In genomic region chr12:122956028-122956427, GRCh38 we compare ENCODE assay signal across 33 cellular contexts.
"Had no signal": no experiment of that assay in that cellular context is flagged by ENCODE, and none has a peak within 500 bp of the region (broad histone marks: within the 10 kb centered on the region; RNA-seq: fewer than 3 reads in every experiment).

No MANE protein-coding gene starts in this region.

- DNase-seq: activated CD4-positive, alpha-beta T cell treated with anti-CD3 and anti-CD28 coated beads for 1 hour; activated CD4-positive, alpha-beta T cell treated with anti-CD3 and anti-CD28 coated beads for 48 hours; activated CD4-positive, alpha-beta T cell treated with anti-CD3 and anti-CD28 coated beads, Interleukin-2, amount 50 U/mL, for 4 hours; activated CD4-positive, CD25-positive, alpha-beta regulatory T cell; activated CD8-positive, alpha-beta T cell treated with anti-CD3 and anti-CD28 coated beads for 36 hours; activated gamma-delta T cell; activated naive CD4-positive, alpha-beta T cell treated with Interleukin-2 at 50 U/mL for 16 hours; activated naive CD8-positive, alpha-beta T cell treated with anti-CD3 and anti-CD28 coated beads, Interleukin-2, amount 10 ng/mL, durations not matched to agents 7 days and 5 days; activated T-cell treated with anti-CD3 and anti-CD28 coated beads, Interleukin-2, amount 50 U/mL, for 1 hour; activated T-cell treated with anti-CD3 and anti-CD28 coated beads, Interleukin-2, amount 50 U/mL, for 72 hours; amygdala; MM.1S; MV-4-11; NCI-H1092; NCI-H1436 treated with DMSO at 0.1 percent for 48 hours; NCI-H1694 treated with DMSO at 0.1 percent for 48 hours; NCI-H2029; NCI-H345; NCI-H524 treated with DMSO at 0.1 percent for 48 hours; OCI-M1; SHP77 treated with DMSO at 0.1 percent for 48 hours; SW 1271; T-helper 1 cell; T-helper 2 cell; T-helper 9 cell had no signal

- H3K36me3 ChIP-seq: cardiac muscle cell had no signal

- H3K27me3 ChIP-seq: ascending aorta, cardiac muscle cell, SJSA1 had no signal

- H3K27me3 Mint-ChIP-seq: activated CD8-positive, alpha-beta T cell treated with anti-CD3 and anti-CD28 coated beads for 36 hours; activated naive CD4-positive, alpha-beta T cell treated with anti-CD3 and anti-CD28 coated beads, Interleukin-2, amount 50 U/mL, for 24 hours; activated naive CD8-positive, alpha-beta T cell treated with anti-CD3 and anti-CD28 coated beads, Interleukin-2, amount 10 ng/mL, durations not matched to agents 7 days and 5 days; activated T-helper 17 cell treated with anti-CD3 and anti-CD28 coated beads, Interleukin-2, amount 50 U/mL, for 72 hours; central memory CD8-positive, alpha-beta T cell had no signal

- H3K4me3 Mint-ChIP-seq: activated CD8-positive, alpha-beta T cell treated with anti-CD3 and anti-CD28 coated beads for 36 hours; activated naive CD4-positive, alpha-beta T cell treated with anti-CD3 and anti-CD28 coated beads, Interleukin-2, amount 50 U/mL, for 24 hours; activated naive CD8-positive, alpha-beta T cell treated with anti-CD3 and anti-CD28 coated beads, Interleukin-2, amount 10 ng/mL, durations not matched to agents 7 days and 5 days; activated T-cell treated with anti-CD3 and anti-CD28 coated beads, Interleukin-2, amount 50 U/mL, for 72 hours; activated T-helper 17 cell treated with anti-CD3 and anti-CD28 coated beads, Interleukin-2, amount 50 U/mL, for 72 hours; central memory CD8-positive, alpha-beta T cell had no signal

- H3K9me3 ChIP-seq: ascending aorta, SJSA1 had no signal

- H3K4me1 ChIP-seq: ascending aorta had no signal

- H3K4me3 ChIP-seq: ascending aorta, cardiac muscle cell, SJSA1 had no signal

- ATAC-seq: activated CD8-positive, alpha-beta T cell treated with anti-CD3 and anti-CD28 coated beads for 36 hours; activated T-cell treated with anti-CD3 and anti-CD28 coated beads, Interleukin-2, amount 50 U/mL, for 72 hours; activated T-helper 17 cell treated with anti-CD3 and anti-CD28 coated beads, Interleukin-2, amount 50 U/mL, for 72 hours; Panc1 had no signal

- H3K27ac ChIP-seq: ascending aorta, cardiac muscle cell, SJSA1, VCaP had no signal

- H3K36me3 Mint-ChIP-seq: activated naive CD8-positive, alpha-beta T cell treated with anti-CD3 and anti-CD28 coated beads, Interleukin-2, amount 10 ng/mL, durations not matched to agents 7 days and 5 days had no signal

- H3K9me3 Mint-ChIP-seq: activated CD8-positive, alpha-beta T cell treated with anti-CD3 and anti-CD28 coated beads for 36 hours; activated naive CD4-positive, alpha-beta T cell treated with anti-CD3 and anti-CD28 coated beads, Interleukin-2, amount 50 U/mL, for 24 hours; activated naive CD8-positive, alpha-beta T cell treated with anti-CD3 and anti-CD28 coated beads, Interleukin-2, amount 10 ng/mL, durations not matched to agents 7 days and 5 days; activated T-cell treated with anti-CD3 and anti-CD28 coated beads, Interleukin-2, amount 50 U/mL, for 72 hours; activated T-helper 17 cell treated with anti-CD3 and anti-CD28 coated beads, Interleukin-2, amount 50 U/mL, for 72 hours; central memory CD8-positive, alpha-beta T cell had no signal

- H3K4me1 Mint-ChIP-seq: activated T-helper 17 cell treated with anti-CD3 and anti-CD28 coated beads, Interleukin-2, amount 50 U/mL, for 72 hours; central memory CD8-positive, alpha-beta T cell had no signal

- H3K27ac Mint-ChIP-seq: activated CD8-positive, alpha-beta T cell treated with anti-CD3 and anti-CD28 coated beads for 36 hours; activated naive CD4-positive, alpha-beta T cell treated with anti-CD3 and anti-CD28 coated beads, Interleukin-2, amount 50 U/mL, for 24 hours; activated naive CD8-positive, alpha-beta T cell treated with anti-CD3 and anti-CD28 coated beads, Interleukin-2, amount 10 ng/mL, durations not matched to agents 7 days and 5 days; activated T-cell treated with anti-CD3 and anti-CD28 coated beads, Interleukin-2, amount 50 U/mL, for 72 hours; activated T-helper 17 cell treated with anti-CD3 and anti-CD28 coated beads, Interleukin-2, amount 50 U/mL, for 72 hours had no signal
